Comparison of ENCODE assay signal across 25 cellular contexts in the genomic region with DNA sequence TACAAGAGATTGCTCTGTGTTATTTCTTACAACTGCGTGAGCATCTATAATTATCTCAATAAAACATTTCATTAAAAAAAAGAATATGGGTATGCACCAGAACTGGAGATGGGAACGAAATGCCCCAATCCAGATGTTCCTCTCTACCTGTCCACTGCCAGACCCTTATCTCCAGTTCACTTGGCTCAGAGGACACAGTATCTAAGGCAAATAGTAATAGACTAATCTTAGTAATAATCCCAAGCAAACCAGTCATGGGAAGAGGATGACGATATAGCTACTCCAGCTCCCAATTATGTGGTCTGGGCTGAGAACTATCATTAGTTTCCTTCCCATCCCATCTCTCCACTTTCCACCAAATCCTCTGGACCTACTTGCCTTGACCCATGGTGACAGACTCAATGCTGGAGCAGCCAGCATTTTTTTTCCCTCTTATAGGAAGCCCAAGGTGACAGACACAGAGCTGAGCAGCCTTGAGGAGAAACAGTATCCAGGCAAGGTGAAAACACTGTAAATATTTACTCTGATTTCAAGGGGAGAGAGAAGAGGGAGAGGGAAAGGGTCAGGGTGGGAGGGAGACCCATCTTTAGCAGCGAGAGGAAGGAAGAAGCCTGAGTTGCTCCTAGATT.
"Had no signal": no experiment of that assay in that cellular context is flagged by ENCODE, and none has a peak within 500 bp of the region (broad histone marks: within the 10 kb centered on the region; RNA-seq: fewer than 3 reads in every experiment).

No MANE protein-coding gene starts in this region.

- H3K4me1 ChIP-seq: heart left ventricle had no signal

- H3K4me3 Mint-ChIP-seq: activated CD8-positive, alpha-beta T cell treated with anti-CD3 and anti-CD28 coated beads for 36 hours; activated naive CD8-positive, alpha-beta T cell; activated T-cell treated with anti-CD3 and anti-CD28 coated beads, Interleukin-2, amount 50 U/mL, for 4 hours; activated T-helper 17 cell treated with anti-CD3 and anti-CD28 coated beads, Interleukin-2, amount 50 U/mL, for 72 hours; effector memory CD8-positive, alpha-beta T cell; WTC11 had no signal

- H3K36me3 Mint-ChIP-seq: WTC11 had no signal

- H3K4me1 Mint-ChIP-seq: activated T-helper 17 cell treated with anti-CD3 and anti-CD28 coated beads, Interleukin-2, amount 50 U/mL, for 72 hours had no signal

- H3K27me3 Mint-ChIP-seq: activated CD8-positive, alpha-beta T cell treated with anti-CD3 and anti-CD28 coated beads for 36 hours had no signal

- H3K27ac ChIP-seq: epithelial cell of prostate, heart left ventricle, VCaP had no signal

- H3K27me3 ChIP-seq: heart left ventricle had no signal

- DNase-seq: activated CD4-positive, alpha-beta T cell treated with anti-CD3 and anti-CD28 coated beads for 48 hours; activated CD4-positive, alpha-beta T cell treated with anti-CD3 and anti-CD28 coated beads, Interleukin-2, amount 50 U/mL, for 1 hour; activated CD4-positive, alpha-beta T cell treated with anti-CD3 and anti-CD28 coated beads, Interleukin-2, amount 50 U/mL, for 48 hours; activated CD8-positive, alpha-beta memory T cell treated with anti-CD3 and anti-CD28 coated beads for 24 hours; activated CD8-positive, alpha-beta T cell treated with anti-CD3 and anti-CD28 coated beads for 36 hours; activated effector memory CD4-positive, alpha-beta T cell treated with Interleukin-2 at 50 U/mL for 16 hours; activated gamma-delta T cell treated with Interleukin-2 at 50 U/mL for 16 hours; activated naive CD4-positive, alpha-beta T cell treated with anti-CD3 and anti-CD28 coated beads, Interleukin-2, amount 50 U/mL, for 16 hours; activated naive CD4-positive, alpha-beta T cell treated with Interleukin-2 at 50 U/mL for 16 hours; activated T-cell treated with anti-CD3 and anti-CD28 coated beads, Interleukin-2, amount 50 U/mL, for 4 hours; amniotic stem cell; anterior cingulate cortex; caudate nucleus; cortex of kidney; dermis blood vessel endothelial cell; effector CD4-positive, alpha-beta T cell; effector memory CD8-positive, alpha-beta T cell; foreskin fibroblast; heart left ventricle; T-helper 2 cell had no signal

- H3K9me3 Mint-ChIP-seq: activated CD8-positive, alpha-beta T cell treated with anti-CD3 and anti-CD28 coated beads for 36 hours; activated T-cell treated with anti-CD3 and anti-CD28 coated beads, Interleukin-2, amount 50 U/mL, for 4 hours; activated T-helper 17 cell treated with anti-CD3 and anti-CD28 coated beads, Interleukin-2, amount 50 U/mL, for 72 hours; effector memory CD8-positive, alpha-beta T cell; WTC11 had no signal

- H3K4me3 ChIP-seq: heart left ventricle had no signal

- H3K9me3 ChIP-seq: heart left ventricle had no signal

- H3K27ac Mint-ChIP-seq: activated CD8-positive, alpha-beta T cell treated with anti-CD3 and anti-CD28 coated beads for 36 hours; activated naive CD8-positive, alpha-beta T cell; activated T-helper 17 cell treated with anti-CD3 and anti-CD28 coated beads, Interleukin-2, amount 50 U/mL, for 72 hours; effector memory CD8-positive, alpha-beta T cell; WTC11 had no signal
